ENCODE assay signal across 1 cellular context in the genomic region with DNA sequence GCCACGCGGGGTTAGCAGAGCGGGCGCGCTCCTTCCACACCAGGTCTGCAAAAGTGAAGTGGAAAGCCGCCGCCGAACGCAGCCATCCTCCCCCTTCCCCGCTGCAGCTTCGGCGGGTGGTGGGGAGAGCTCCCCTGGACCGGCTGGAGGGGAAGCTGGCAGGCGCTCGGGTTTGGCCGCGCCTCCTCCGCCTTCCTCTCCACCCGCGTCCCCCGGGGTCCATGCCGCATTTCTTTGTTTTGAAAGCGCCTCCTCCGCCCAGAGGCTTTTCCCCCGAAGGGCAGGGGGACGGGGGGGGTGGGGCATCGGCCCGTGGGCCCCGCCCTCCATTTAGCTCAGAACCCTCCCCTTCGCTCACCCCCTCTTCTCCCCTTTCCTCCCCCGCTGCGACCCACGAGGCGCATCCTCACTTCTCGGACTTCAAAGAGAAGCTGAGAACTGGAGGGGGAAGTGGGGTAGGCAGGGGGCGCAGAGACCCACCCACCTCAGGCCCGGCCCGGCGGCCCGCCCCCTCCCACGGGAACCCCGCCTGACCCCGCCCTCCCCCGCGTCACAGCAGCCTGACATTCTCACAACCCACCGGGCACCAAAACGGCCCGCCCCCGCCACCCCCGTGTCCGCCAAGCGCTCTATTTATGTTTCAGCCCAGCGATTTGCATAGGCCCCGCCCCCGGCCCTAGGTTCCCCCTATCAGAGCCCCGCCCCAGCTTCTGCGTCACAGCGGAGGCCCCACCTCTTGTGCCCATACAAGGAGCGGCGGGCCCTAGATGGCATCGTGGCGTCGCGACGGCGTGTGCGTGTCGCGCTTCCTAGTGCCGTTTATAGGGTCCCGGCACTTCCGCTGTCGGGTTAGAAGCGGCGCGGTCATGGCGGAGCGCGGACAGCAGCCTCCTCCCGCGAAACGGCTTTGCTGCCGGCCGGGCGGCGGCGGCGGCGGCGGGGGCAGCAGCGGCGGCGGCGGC.
TF ChIP-seq lines count a peak whose summit lies in the region.

A gene (plus strand): TSS at position 852 of the 962 bp plus-strand sequence. CDS start 15 bp downstream, at position 867.

TF ChIP-seq in HepG2, 621 proteins besides CTCF, POLR2A, EP300 and RAD21 (continued from another document and continues in another):
- TF ChIP-seq NRL (CRISPR knock-in tag; IDR thresholded peaks at IDR 0.05; ENCODE audit: borderline replicate concordance) (no peak), ZNF777 (CRISPR knock-in tag; IDR thresholded peaks at IDR 0.05) (0 out of 2 replicates have a peak, but pooled peaks have one; percentile 65), ZBTB1 (CRISPR knock-in tag; IDR thresholded peaks at IDR 0.05; ENCODE audit: borderline replicate concordance) (no peak), ZNF274 (CRISPR knock-in tag; IDR thresholded peaks at IDR 0.05) (no peak), SMAD9 (CRISPR knock-in tag; IDR thresholded peaks at IDR 0.05) (no peak), POGZ (CRISPR knock-in tag; IDR thresholded peaks at IDR 0.05) (peak; percentile 44; the same call in 1 of the 2 replicates), ZNF232 (CRISPR knock-in tag; IDR thresholded peaks at IDR 0.05; ENCODE audit: borderline replicate concordance) (0 out of 2 replicates have a peak, but pooled peaks have one; percentile 41), ISL2 (CRISPR knock-in tag; IDR thresholded peaks at IDR 0.05) (peak; percentile 26; the same call in 1 of the 2 replicates), EHMT2 (IDR thresholded peaks at IDR 0.05; ENCODE audit: borderline replicate concordance, low read depth, low read length) (no peak), ARNT (IDR thresholded peaks at IDR 0.05) (no peak), BRCA1 (CRISPR knock-in tag; IDR thresholded peaks at IDR 0.05) (no peak), GABPA (IDR thresholded peaks at IDR 0.05; ENCODE audit: low read depth, low read length) (peak; percentile 59), GABPA (CRISPR knock-in tag; IDR thresholded peaks at IDR 0.05; ENCODE audit: low read depth) (peak; percentile 84), ZFP36L2 (CRISPR knock-in tag; IDR thresholded peaks at IDR 0.05) (no peak), ELF1 (CRISPR knock-in tag; IDR thresholded peaks at IDR 0.05) (peak; percentile 92), ZFP36 (IDR thresholded peaks at IDR 0.05; ENCODE audit: borderline replicate concordance, low read depth, low read length, partially characterized antibody) (peak; percentile 98), SMAD1 (CRISPR knock-in tag; IDR thresholded peaks at IDR 0.05; ENCODE audit: borderline replicate concordance, low read depth) (no peak), ZNF33A (CRISPR knock-in tag; IDR thresholded peaks at IDR 0.05; ENCODE audit: borderline replicate concordance) (no peak), ZNF230 (CRISPR knock-in tag; IDR thresholded peaks at IDR 0.05) (0 out of 2 replicates have a peak, but pooled peaks have one; percentile 33), MEIS1 (CRISPR knock-in tag; IDR thresholded peaks at IDR 0.05; ENCODE audit: borderline replicate concordance) (no peak), HNRNPLL (IDR thresholded peaks at IDR 0.05; ENCODE audit: low read depth, low read length, poor library complexity, severe bottlenecking) (peak; percentile 14), SRF (IDR thresholded peaks at IDR 0.05; ENCODE audit: low read depth, low read length) (peak; percentile 100)
- TF ChIP-seq, protein P1, sequence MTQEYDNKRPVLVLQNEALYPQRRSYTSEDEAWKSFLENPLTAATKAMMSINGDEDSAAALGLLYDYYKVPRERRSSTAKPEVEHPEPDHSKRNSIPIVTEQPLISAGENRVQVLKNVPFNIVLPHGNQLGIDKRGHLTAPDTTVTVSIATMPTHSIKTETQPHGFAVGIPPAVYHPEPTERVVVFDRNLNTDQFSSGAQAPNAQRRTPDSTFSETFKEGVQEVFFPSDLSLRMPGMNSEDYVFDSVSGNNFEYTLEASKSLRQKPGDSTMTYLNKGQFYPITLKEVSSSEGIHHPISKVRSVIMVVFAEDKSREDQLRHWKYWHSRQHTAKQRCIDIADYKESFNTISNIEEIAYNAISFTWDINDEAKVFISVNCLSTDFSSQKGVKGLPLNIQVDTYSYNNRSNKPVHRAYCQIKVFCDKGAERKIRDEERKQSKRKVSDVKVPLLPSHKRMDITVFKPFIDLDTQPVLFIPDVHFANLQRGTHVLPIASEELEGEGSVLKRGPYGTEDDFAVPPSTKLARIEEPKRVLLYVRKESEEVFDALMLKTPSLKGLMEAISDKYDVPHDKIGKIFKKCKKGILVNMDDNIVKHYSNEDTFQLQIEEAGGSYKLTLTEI (CRISPR knock-in tag; conservative IDR thresholded peaks at IDR 0.05) = no peak
- TF ChIP-seq, protein P2, sequence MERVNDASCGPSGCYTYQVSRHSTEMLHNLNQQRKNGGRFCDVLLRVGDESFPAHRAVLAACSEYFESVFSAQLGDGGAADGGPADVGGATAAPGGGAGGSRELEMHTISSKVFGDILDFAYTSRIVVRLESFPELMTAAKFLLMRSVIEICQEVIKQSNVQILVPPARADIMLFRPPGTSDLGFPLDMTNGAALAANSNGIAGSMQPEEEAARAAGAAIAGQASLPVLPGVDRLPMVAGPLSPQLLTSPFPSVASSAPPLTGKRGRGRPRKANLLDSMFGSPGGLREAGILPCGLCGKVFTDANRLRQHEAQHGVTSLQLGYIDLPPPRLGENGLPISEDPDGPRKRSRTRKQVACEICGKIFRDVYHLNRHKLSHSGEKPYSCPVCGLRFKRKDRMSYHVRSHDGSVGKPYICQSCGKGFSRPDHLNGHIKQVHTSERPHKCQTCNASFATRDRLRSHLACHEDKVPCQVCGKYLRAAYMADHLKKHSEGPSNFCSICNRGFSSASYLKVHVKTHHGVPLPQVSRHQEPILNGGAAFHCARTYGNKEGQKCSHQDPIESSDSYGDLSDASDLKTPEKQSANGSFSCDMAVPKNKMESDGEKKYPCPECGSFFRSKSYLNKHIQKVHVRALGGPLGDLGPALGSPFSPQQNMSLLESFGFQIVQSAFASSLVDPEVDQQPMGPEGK (CRISPR knock-in tag; IDR thresholded peaks at IDR 0.05) = peak; percentile 90
- TF ChIP-seq, protein P3, sequence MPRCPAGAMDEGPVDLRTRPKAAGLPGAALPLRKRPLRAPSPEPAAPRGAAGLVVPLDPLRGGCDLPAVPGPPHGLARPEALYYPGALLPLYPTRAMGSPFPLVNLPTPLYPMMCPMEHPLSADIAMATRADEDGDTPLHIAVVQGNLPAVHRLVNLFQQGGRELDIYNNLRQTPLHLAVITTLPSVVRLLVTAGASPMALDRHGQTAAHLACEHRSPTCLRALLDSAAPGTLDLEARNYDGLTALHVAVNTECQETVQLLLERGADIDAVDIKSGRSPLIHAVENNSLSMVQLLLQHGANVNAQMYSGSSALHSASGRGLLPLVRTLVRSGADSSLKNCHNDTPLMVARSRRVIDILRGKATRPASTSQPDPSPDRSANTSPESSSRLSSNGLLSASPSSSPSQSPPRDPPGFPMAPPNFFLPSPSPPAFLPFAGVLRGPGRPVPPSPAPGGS (CRISPR knock-in tag; IDR thresholded peaks at IDR 0.05) = peak; percentile 21; the same call in 1 of the 2 replicates
- TF ChIP-seq, protein P4, sequence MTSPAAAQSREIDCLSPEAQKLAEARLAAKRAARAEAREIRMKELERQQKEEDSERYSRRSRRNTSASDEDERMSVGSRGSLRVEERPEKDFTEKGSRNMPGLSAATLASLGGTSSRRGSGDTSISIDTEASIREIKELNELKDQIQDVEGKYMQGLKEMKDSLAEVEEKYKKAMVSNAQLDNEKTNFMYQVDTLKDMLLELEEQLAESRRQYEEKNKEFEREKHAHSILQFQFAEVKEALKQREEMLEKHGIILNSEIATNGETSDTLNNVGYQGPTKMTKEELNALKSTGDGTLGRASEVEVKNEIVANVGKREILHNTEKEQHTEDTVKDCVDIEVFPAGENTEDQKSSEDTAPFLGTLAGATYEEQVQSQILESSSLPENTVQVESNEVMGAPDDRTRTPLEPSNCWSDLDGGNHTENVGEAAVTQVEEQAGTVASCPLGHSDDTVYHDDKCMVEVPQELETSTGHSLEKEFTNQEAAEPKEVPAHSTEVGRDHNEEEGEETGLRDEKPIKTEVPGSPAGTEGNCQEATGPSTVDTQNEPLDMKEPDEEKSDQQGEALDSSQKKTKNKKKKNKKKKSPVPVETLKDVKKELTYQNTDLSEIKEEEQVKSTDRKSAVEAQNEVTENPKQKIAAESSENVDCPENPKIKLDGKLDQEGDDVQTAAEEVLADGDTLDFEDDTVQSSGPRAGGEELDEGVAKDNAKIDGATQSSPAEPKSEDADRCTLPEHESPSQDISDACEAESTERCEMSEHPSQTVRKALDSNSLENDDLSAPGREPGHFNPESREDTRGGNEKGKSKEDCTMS (CRISPR knock-in tag; conservative IDR thresholded peaks at IDR 0.05) = no peak
- TF ChIP-seq, protein P5, sequence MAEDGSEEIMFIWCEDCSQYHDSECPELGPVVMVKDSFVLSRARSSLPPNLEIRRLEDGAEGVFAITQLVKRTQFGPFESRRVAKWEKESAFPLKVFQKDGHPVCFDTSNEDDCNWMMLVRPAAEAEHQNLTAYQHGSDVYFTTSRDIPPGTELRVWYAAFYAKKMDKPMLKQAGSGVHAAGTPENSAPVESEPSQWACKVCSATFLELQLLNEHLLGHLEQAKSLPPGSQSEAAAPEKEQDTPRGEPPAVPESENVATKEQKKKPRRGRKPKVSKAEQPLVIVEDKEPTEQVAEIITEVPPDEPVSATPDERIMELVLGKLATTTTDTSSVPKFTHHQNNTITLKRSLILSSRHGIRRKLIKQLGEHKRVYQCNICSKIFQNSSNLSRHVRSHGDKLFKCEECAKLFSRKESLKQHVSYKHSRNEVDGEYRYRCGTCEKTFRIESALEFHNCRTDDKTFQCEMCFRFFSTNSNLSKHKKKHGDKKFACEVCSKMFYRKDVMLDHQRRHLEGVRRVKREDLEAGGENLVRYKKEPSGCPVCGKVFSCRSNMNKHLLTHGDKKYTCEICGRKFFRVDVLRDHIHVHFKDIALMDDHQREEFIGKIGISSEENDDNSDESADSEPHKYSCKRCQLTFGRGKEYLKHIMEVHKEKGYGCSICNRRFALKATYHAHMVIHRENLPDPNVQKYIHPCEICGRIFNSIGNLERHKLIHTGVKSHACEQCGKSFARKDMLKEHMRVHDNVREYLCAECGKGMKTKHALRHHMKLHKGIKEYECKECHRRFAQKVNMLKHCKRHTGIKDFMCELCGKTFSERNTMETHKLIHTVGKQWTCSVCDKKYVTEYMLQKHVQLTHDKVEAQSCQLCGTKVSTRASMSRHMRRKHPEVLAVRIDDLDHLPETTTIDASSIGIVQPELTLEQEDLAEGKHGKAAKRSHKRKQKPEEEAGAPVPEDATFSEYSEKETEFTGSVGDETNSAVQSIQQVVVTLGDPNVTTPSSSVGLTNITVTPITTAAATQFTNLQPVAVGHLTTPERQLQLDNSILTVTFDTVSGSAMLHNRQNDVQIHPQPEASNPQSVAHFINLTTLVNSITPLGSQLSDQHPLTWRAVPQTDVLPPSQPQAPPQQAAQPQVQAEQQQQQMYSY (CRISPR knock-in tag; IDR thresholded peaks at IDR 0.05) = no peak
- TF ChIP-seq, protein P6, sequence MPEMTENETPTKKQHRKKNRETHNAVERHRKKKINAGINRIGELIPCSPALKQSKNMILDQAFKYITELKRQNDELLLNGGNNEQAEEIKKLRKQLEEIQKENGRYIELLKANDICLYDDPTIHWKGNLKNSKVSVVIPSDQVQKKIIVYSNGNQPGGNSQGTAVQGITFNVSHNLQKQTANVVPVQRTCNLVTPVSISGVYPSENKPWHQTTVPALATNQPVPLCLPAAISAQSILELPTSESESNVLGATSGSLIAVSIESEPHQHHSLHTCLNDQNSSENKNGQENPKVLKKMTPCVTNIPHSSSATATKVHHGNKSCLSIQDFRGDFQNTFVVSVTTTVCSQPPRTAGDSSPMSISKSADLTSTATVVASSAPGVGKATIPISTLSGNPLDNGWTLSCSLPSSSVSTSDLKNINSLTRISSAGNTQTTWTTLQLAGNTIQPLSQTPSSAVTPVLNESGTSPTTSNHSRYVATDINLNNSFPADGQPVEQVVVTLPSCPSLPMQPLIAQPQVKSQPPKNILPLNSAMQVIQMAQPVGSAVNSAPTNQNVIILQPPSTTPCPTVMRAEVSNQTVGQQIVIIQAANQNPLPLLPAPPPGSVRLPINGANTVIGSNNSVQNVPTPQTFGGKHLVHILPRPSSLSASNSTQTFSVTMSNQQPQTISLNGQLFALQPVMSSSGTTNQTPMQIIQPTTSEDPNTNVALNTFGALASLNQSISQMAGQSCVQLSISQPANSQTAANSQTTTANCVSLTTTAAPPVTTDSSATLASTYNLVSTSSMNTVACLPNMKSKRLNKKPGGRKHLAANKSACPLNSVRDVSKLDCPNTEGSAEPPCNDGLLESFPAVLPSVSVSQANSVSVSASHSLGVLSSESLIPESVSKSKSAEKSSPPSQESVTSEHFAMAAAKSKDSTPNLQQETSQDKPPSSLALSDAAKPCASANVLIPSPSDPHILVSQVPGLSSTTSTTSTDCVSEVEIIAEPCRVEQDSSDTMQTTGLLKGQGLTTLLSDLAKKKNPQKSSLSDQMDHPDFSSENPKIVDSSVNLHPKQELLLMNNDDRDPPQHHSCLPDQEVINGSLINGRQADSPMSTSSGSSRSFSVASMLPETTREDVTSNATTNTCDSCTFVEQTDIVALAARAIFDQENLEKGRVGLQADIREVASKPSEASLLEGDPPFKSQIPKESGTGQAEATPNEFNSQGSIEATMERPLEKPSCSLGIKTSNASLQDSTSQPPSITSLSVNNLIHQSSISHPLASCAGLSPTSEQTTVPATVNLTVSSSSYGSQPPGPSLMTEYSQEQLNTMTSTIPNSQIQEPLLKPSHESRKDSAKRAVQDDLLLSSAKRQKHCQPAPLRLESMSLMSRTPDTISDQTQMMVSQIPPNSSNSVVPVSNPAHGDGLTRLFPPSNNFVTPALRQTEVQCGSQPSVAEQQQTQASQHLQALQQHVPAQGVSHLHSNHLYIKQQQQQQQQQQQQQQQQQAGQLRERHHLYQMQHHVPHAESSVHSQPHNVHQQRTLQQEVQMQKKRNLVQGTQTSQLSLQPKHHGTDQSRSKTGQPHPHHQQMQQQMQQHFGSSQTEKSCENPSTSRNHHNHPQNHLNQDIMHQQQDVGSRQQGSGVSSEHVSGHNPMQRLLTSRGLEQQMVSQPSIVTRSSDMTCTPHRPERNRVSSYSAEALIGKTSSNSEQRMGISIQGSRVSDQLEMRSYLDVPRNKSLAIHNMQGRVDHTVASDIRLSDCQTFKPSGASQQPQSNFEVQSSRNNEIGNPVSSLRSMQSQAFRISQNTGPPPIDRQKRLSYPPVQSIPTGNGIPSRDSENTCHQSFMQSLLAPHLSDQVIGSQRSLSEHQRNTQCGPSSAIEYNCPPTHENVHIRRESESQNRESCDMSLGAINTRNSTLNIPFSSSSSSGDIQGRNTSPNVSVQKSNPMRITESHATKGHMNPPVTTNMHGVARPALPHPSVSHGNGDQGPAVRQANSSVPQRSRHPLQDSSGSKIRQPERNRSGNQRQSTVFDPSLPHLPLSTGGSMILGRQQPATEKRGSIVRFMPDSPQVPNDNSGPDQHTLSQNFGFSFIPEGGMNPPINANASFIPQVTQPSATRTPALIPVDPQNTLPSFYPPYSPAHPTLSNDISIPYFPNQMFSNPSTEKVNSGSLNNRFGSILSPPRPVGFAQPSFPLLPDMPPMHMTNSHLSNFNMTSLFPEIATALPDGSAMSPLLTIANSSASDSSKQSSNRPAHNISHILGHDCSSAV (CRISPR knock-in tag; IDR thresholded peaks at IDR 0.05; ENCODE audit: borderline replicate concordance) = no peak
- TF ChIP-seq, protein P7, sequence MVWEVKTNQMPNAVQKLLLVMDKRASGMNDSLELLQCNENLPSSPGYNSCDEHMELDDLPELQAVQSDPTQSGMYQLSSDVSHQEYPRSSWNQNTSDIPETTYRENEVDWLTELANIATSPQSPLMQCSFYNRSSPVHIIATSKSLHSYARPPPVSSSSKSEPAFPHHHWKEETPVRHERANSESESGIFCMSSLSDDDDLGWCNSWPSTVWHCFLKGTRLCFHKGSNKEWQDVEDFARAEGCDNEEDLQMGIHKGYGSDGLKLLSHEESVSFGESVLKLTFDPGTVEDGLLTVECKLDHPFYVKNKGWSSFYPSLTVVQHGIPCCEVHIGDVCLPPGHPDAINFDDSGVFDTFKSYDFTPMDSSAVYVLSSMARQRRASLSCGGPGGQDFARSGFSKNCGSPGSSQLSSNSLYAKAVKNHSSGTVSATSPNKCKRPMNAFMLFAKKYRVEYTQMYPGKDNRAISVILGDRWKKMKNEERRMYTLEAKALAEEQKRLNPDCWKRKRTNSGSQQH (CRISPR knock-in tag; IDR thresholded peaks at IDR 0.05; ENCODE audit: low read depth) = no peak
